ENCODE assay signal across 24 cellular contexts in genomic region chr14:41922014-41922413, GRCh38.
"Had no signal": no experiment of that assay in that cellular context is flagged by ENCODE, and none has a peak within 500 bp of the region (broad histone marks: within the 10 kb centered on the region; RNA-seq: fewer than 3 reads in every experiment).

No MANE protein-coding gene starts in this region.

- H3K4me3 ChIP-seq: ascending aorta, colonic mucosa, left lung, right atrium auricular region, tibial nerve, uterus had no signal

- H3K36me3 ChIP-seq: ascending aorta, colonic mucosa, left lung, right atrium auricular region, tibial nerve, uterus had no signal

- H3K27me3 ChIP-seq: ascending aorta, colonic mucosa, left lung, right atrium auricular region, tibial nerve, uterus had no signal

- H3K27ac ChIP-seq: ascending aorta, colonic mucosa, epithelial cell of prostate, left lung, right atrium auricular region, tibial nerve, uterus had no signal

- H3K9me3 Mint-ChIP-seq: activated CD4-positive, alpha-beta T cell treated with anti-CD3 and anti-CD28 coated beads, Interleukin-2, amount 10 ng/mL, durations not matched to agents 24 days and 14 days; endodermal cell had no signal

- H3K4me1 ChIP-seq: ascending aorta, colonic mucosa, left lung, right atrium auricular region, tibial nerve, uterus had no signal

- H3K9me3 ChIP-seq: colonic mucosa, uterus had no signal

- H3K4me1 Mint-ChIP-seq: activated B cell treated with CpG ODN at 0.5 μM for 24 hours; activated CD4-positive, alpha-beta T cell treated with anti-CD3 and anti-CD28 coated beads, Interleukin-2, amount 10 ng/mL, durations not matched to agents 24 days and 14 days; activated naive CD4-positive, alpha-beta T cell treated with anti-CD3 and anti-CD28 coated beads, Interleukin-2, amount 10 ng/mL, durations not matched to agents 7 days and 5 days; activated naive CD8-positive, alpha-beta T cell treated with anti-CD3 and anti-CD28 coated beads, Interleukin-2, amount 50 U/mL, for 24 hours; central memory CD8-positive, alpha-beta T cell; endodermal cell; nephron had no signal

- DNase-seq: activated B cell treated with CpG ODN at 0.5 μM for 24 hours; activated CD4-positive, alpha-beta T cell treated with anti-CD3 and anti-CD28 coated beads, Interleukin-2, amount 10 ng/mL, durations not matched to agents 24 days and 14 days; activated CD8-positive, alpha-beta memory T cell treated with anti-CD3 and anti-CD28 coated beads, Interleukin-2, amount 50 U/mL, for 4 hours; activated naive CD4-positive, alpha-beta T cell treated with anti-CD3 and anti-CD28 coated beads, Interleukin-2, amount 10 ng/mL, durations not matched to agents 7 days and 5 days; activated naive CD8-positive, alpha-beta T cell treated with anti-CD3 and anti-CD28 coated beads, Interleukin-2, amount 50 U/mL, for 24 hours; activated T-cell treated with anti-CD3 and anti-CD28 coated beads, Interleukin-2, amount 50 U/mL, for 4 hours; colonic mucosa; endodermal cell; foreskin melanocyte; glutamatergic neuron; hippocampal formation; islet precursor cell; left lung; mammary epithelial cell; midbrain; stimulated activated naive CD8-positive, alpha-beta T cell treated with anti-CD3 and anti-CD28 coated beads, Interleukin-15, Interleukin-2, amounts not matched to agents 100 U/mL and 50 U/mL, for 24 hours; uterus had no signal

- H3K27ac Mint-ChIP-seq: activated B cell treated with CpG ODN at 0.5 μM for 24 hours; activated CD4-positive, alpha-beta T cell treated with anti-CD3 and anti-CD28 coated beads, Interleukin-2, amount 10 ng/mL, durations not matched to agents 24 days and 14 days; activated naive CD4-positive, alpha-beta T cell treated with anti-CD3 and anti-CD28 coated beads, Interleukin-2, amount 10 ng/mL, durations not matched to agents 7 days and 5 days; activated naive CD8-positive, alpha-beta T cell treated with anti-CD3 and anti-CD28 coated beads, Interleukin-2, amount 50 U/mL, for 24 hours; endodermal cell; nephron; T-helper 2 cell treated with Interferon-gamma antibody and Interleukin-4, amounts not matched to agents 5 μg/mL and 100 μg/mL, for 36 hours had no signal

- ATAC-seq: activated naive CD8-positive, alpha-beta T cell treated with anti-CD3 and anti-CD28 coated beads, Interleukin-2, amount 50 U/mL, for 24 hours; activated T-cell treated with anti-CD3 and anti-CD28 coated beads, Interleukin-2, amount 50 U/mL, for 4 hours; left lung; stimulated activated naive CD8-positive, alpha-beta T cell treated with anti-CD3 and anti-CD28 coated beads, Interleukin-15, Interleukin-2, amounts not matched to agents 100 U/mL and 50 U/mL, for 24 hours had no signal

- H3K27me3 Mint-ChIP-seq: activated B cell treated with CpG ODN at 0.5 μM for 24 hours; activated CD4-positive, alpha-beta T cell treated with anti-CD3 and anti-CD28 coated beads, Interleukin-2, amount 10 ng/mL, durations not matched to agents 24 days and 14 days; activated naive CD4-positive, alpha-beta T cell treated with anti-CD3 and anti-CD28 coated beads, Interleukin-2, amount 10 ng/mL, durations not matched to agents 7 days and 5 days; activated naive CD8-positive, alpha-beta T cell treated with anti-CD3 and anti-CD28 coated beads, Interleukin-2, amount 50 U/mL, for 24 hours; central memory CD8-positive, alpha-beta T cell had no signal

- H3K4me3 Mint-ChIP-seq: activated B cell treated with CpG ODN at 0.5 μM for 24 hours; activated CD4-positive, alpha-beta T cell treated with anti-CD3 and anti-CD28 coated beads, Interleukin-2, amount 10 ng/mL, durations not matched to agents 24 days and 14 days; activated naive CD4-positive, alpha-beta T cell treated with anti-CD3 and anti-CD28 coated beads, Interleukin-2, amount 10 ng/mL, durations not matched to agents 7 days and 5 days; activated naive CD8-positive, alpha-beta T cell treated with anti-CD3 and anti-CD28 coated beads, Interleukin-2, amount 50 U/mL, for 24 hours; activated T-cell treated with anti-CD3 and anti-CD28 coated beads, Interleukin-2, amount 50 U/mL, for 4 hours; central memory CD8-positive, alpha-beta T cell; endodermal cell; nephron; T-helper 2 cell treated with Interferon-gamma antibody and Interleukin-4, amounts not matched to agents 5 μg/mL and 100 μg/mL, for 36 hours had no signal

- H3K36me3 Mint-ChIP-seq: activated naive CD4-positive, alpha-beta T cell treated with anti-CD3 and anti-CD28 coated beads, Interleukin-2, amount 10 ng/mL, durations not matched to agents 7 days and 5 days had no signal
